In the genomic region with DNA sequence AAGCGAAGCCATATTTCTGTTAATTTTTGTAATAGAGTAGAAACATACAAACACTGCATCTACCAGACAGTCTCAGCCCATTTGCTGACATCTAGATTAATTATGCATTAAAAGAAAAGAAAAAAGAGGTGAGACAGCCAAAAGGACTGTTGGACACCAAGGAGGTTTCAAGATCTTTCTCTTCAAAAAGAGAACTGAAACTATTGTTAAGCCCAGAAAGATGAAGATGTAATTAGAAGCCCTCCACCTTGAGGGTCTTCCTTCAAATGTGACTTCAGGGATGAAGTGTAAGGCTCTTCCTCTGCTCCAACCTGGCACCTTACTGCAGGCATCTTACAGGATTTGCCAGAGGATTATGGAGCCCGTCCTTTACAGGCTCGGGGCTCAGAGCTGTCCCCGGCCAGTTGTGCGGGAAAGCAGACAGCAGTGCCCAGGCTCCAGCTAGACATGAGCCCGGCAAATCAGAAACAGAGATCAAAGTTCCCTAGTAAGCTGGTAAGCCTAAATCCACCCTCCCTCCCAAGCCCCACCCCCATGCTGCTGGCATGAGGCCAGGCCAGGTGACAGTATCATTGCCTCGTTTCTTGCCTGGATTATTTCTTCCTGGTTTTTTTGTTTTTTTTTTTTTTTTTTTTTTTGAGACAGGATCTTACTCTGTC, we compare ENCODE assay signal across 11 cellular contexts. TPM values are rescaled to one million over a fixed set of nuclear protein-coding genes. Genes with fewer than 3 reads are reported as not detected.
DNase-seq lines count a peak whose midpoint lies in the region; ATAC-seq and TF ChIP-seq lines count a peak whose summit lies in the region.
"Had no signal": no experiment of that assay in that cellular context is flagged by ENCODE, and none has a peak within 500 bp of the region (broad histone marks: within the 10 kb centered on the region; RNA-seq: fewer than 3 reads in every experiment).

No MANE protein-coding gene starts in this region.

- H3K9me2 ChIP-seq in Karpas-422 (replicated peaks; ENCODE audit: insufficient read depth, low read length) = no peaks in the 10 kb centered on the region

- H3K79me2 ChIP-seq in Karpas-422 (ENCODE audit: low read length) (no peaks in the 10 kb centered on the region), osteoblast (ENCODE audit: insufficient read depth, low read length) (no peaks in the 10 kb centered on the region)

- H3K9me3 Mint-ChIP-seq in activated T-cell treated with anti-CD3 and anti-CD28 coated beads, Interleukin-2, amount 50 U/mL, for 24 hours = no peaks in the 10 kb centered on the region
- no peaks in the 10 kb centered on the region for H3K9me3 Mint-ChIP-seq in activated naive CD8-positive, alpha-beta T cell (ENCODE audit: low read depth)
- peaks cover 2% of the 10 kb centered on the region for H3K9me3 Mint-ChIP-seq in mesothelial cell of epicardium

- H3K27ac ChIP-seq in Karpas-422 (ENCODE audit: low read length) (peak overlapping the region; percentile 5; the same call in 1 of the 2 replicates), osteoblast (ENCODE audit: low read depth, low read length) (no peak overlapping the region)

- peaks cover 3% of the 10 kb centered on the region for H3K4me1 Mint-ChIP-seq in activated T-cell treated with anti-CD3 and anti-CD28 coated beads, Interleukin-2, amount 50 U/mL, for 24 hours (ENCODE audit: low read depth)
- peaks cover 8% of the 10 kb centered on the region for H3K4me1 Mint-ChIP-seq in activated naive CD8-positive, alpha-beta T cell (ENCODE audit: low read depth)
- H3K4me1 Mint-ChIP-seq in mesothelial cell of epicardium = no peaks in the 10 kb centered on the region

- H3K4me3 ChIP-seq in Karpas-422 (ENCODE audit: low read length) (no peak overlapping the region), osteoblast (ENCODE audit: insufficient read depth, low read length) (no peak overlapping the region)

- H2AFZ ChIP-seq in Karpas-422 (ENCODE audit: low read length) (no peak overlapping the region), osteoblast (ENCODE audit: low read length) (no peak overlapping the region)

- H3K27me3 Mint-ChIP-seq in activated T-cell treated with anti-CD3 and anti-CD28 coated beads, Interleukin-2, amount 50 U/mL, for 24 hours = no peaks in the 10 kb centered on the region
- H3K27me3 Mint-ChIP-seq in activated naive CD8-positive, alpha-beta T cell = no peaks in the 10 kb centered on the region
- H3K27me3 Mint-ChIP-seq in mesothelial cell of epicardium (ENCODE audit: low read depth) = no peaks in the 10 kb centered on the region

- ATAC-seq in GM21576 (IDR thresholded peaks at IDR 0.05; ENCODE audit: unreplicated experiment) = no peak

- H3K27ac Mint-ChIP-seq in activated T-cell treated with anti-CD3 and anti-CD28 coated beads, Interleukin-2, amount 50 U/mL, for 24 hours = peak overlapping the region; percentile 58
- peak overlapping the region; percentile 61 for H3K27ac Mint-ChIP-seq in activated naive CD8-positive, alpha-beta T cell
- no peak overlapping the region for H3K27ac Mint-ChIP-seq in mesothelial cell of epicardium

- peaks cover 5% of the 10 kb centered on the region; the same call in 1 of the 2 replicates for H3K36me3 ChIP-seq in Karpas-422 (ENCODE audit: insufficient read depth, low read length)
- H3K36me3 ChIP-seq in osteoblast (ENCODE audit: insufficient read depth, low read length) = peaks cover 16% of the 10 kb centered on the region

- H3K4me1 ChIP-seq in Karpas-422 (ENCODE audit: low read length) (peaks cover 11% of the 10 kb centered on the region), osteoblast (ENCODE audit: insufficient read depth, low read length) (no peaks in the 10 kb centered on the region)

- peak overlapping the region; percentile 5 for H3K4me2 ChIP-seq in Karpas-422 (ENCODE audit: low read depth, low read length, poor library complexity, severe bottlenecking)
- H3K4me2 ChIP-seq in osteoblast (ENCODE audit: insufficient read depth, low read length) = no peak overlapping the region

- no peak overlapping the region for H3K4me3 Mint-ChIP-seq in activated T-cell treated with anti-CD3 and anti-CD28 coated beads, Interleukin-2, amount 50 U/mL, for 24 hours
- H3K4me3 Mint-ChIP-seq in activated naive CD8-positive, alpha-beta T cell = no peak overlapping the region
- H3K4me3 Mint-ChIP-seq in mesothelial cell of epicardium = no peak overlapping the region

- no peak for DNase-seq in activated T-cell treated with anti-CD3 and anti-CD28 coated beads, Interleukin-2, amount 50 U/mL, for 24 hours
- no peak for DNase-seq in activated T-cell treated with anti-CD3 and anti-CD28 coated beads, Interleukin-2, amount 50 U/mL, for 48 hours
- DNase-seq in Karpas-422 = no peak
- peak; percentile 68 for DNase-seq in osteoblast (ENCODE audit: insufficient read length, low spot score, missing footprints)
- no peak for DNase-seq in pons (ENCODE audit: low spot score)
- DNase-seq in mesothelial cell of epicardium (ENCODE audit: low spot score in 2 of 2, unreplicated experiment in 2 of 2) = no peak
- DNase-seq: activated CD4-positive, alpha-beta T cell treated with anti-CD3 and anti-CD28 coated beads for 1 hour; AML-193; IMR-90 had no signal

- no peaks in the 10 kb centered on the region for H4K20me1 ChIP-seq in Karpas-422 (ENCODE audit: insufficient read depth, low read depth, low read length)
- no peaks in the 10 kb centered on the region for H4K20me1 ChIP-seq in osteoblast (ENCODE audit: insufficient read depth, low read length)

- peaks cover 75% of the 10 kb centered on the region for H3K36me3 Mint-ChIP-seq in activated T-cell treated with anti-CD3 and anti-CD28 coated beads, Interleukin-2, amount 50 U/mL, for 24 hours (ENCODE audit: low read depth)
- H3K36me3 Mint-ChIP-seq in activated naive CD8-positive, alpha-beta T cell = peaks cover 4% of the 10 kb centered on the region
- H3K36me3 Mint-ChIP-seq in mesothelial cell of epicardium = peaks cover 28% of the 10 kb centered on the region

- TF ChIP-seq CTCF in osteoblast (IDR thresholded peaks at IDR 0.05; ENCODE audit: extremely low read depth, low read depth, low read length) = no peak
- no peak for TF ChIP-seq CTCF in mesothelial cell of epicardium (IDR thresholded peaks at IDR 0.05; ENCODE audit: unreplicated experiment)

- H3K9ac ChIP-seq in Karpas-422 (ENCODE audit: low read length) = no peak overlapping the region

- H3K27me3 ChIP-seq in Karpas-422 (ENCODE audit: low read length) (no peaks in the 10 kb centered on the region), osteoblast (ENCODE audit: insufficient read depth, low read length) (no peaks in the 10 kb centered on the region)

- H3K9me3 ChIP-seq in Karpas-422 (ENCODE audit: low read length) (no peaks in the 10 kb centered on the region), osteoblast (ENCODE audit: low read depth, low read length) (no peaks in the 10 kb centered on the region)

RNA-seq across cellular contexts. Expression of gene ADI1, which starts 38.9 kb away (rescaled TPM):
- 68.6 and 74.0 TPM in 2 replicates for total RNA-seq in Karpas-422 (2014; rRNA removed; shearing (Covaris generic); ENCODE audit: low replicate concordance)
- total RNA-seq in osteoblast = 51.3 and 55.4 TPM in 2 replicates
- 16.6 to 18.7 TPM (median 17.6 TPM) in 3 replicates for total RNA-seq in mesothelial cell of epicardium
